ENCODE assay signal across 17 cellular contexts in the genomic region with DNA sequence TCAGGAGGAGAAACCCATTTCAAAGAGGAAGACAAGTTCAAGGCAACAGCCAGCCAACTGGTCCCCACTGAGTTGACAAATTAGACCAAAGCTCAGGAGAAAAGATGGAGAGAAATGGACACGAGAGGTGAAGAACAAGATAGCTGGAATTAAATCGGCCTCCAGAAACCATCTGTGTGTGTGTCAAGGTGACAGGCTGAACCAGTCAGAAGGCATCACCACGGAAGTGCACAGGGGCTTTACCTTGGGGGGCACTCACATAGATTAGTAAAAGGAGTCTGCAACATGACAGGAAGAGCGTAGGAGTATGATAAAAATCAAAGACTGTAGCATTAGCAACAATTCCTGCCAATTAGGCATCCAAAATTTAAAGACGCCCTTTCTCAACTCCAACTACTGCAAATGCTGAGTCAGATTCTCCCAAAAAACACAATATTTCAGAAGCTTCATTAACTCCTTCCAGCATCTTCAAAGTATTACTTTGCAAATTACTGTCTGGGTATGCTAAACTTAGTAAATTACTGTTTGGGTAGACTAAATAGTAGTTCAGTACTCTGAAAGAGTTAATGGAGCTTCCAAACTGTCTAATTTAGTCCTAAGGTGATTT.
A peak's percentile ranks its signal among the peaks of the same experiment; 100 is the strongest.
DNase-seq lines count a peak whose midpoint lies in the region; ATAC-seq, FAIRE-seq and TF ChIP-seq lines count a peak whose summit lies in the region.
"Had no signal": no experiment of that assay in that cellular context is flagged by ENCODE, and none has a peak within 500 bp of the region (broad histone marks: within the 10 kb centered on the region; RNA-seq: fewer than 3 reads in every experiment).

No MANE protein-coding gene starts in this region.

- no peak overlapping the region for H2AK5ac ChIP-seq in trophoblast cell (ENCODE audit: low read length)

- FAIRE-seq in GM12892 (lab: Jason Lieb, UNC), result peak; percentile 87
- FAIRE-seq: GM12878, TTC549 had no signal

- POLR2A ChIA-PET in activated CD4-positive, alpha-beta T cell treated with anti-CD3 and anti-CD28 coated beads for 36 hours (lab: Charles Lee), result interaction anchor here (0.5 to 0.8 kb wide), 2 partner anchors 24 to 114 kb away, joined by 3 to 4 read pairs; no protein-coding TSS in a partner anchor

- DNase-seq in activated CD4-positive, alpha-beta T cell treated with anti-CD3 and anti-CD28 coated beads for 36 hours, result peak; percentile 61
- DNase-seq in activated CD4-positive, alpha-beta T cell treated with anti-CD3 and anti-CD28 coated beads, Interleukin-2, amount 50 U/mL, for 1 hour, result no peak
- no peak for DNase-seq in GM12892 (ENCODE audit: insufficient read length)
- peak; percentile 55 to 60 for DNase-seq in activated T-cell treated with anti-CD3 and anti-CD28 coated beads, Interleukin-2, amount 50 U/mL, for 48 hours
- DNase-seq in trophoblast cell, result no peak
- no peak for DNase-seq in GM10266 (ENCODE audit: extremely low spot score)
- DNase-seq: 8988T, hypothalamus, Kasumi-1, NCI-H1417 treated with DMSO at 0.1 percent for 48 hours, NCI-H345, testis had no signal

- H3K27ac ChIP-seq in trophoblast cell (ENCODE audit: low read depth, low read length), result no peak overlapping the region
- H3K27ac ChIP-seq: testis had no signal

- H3K9ac ChIP-seq in trophoblast cell (ENCODE audit: low read length), result no peak overlapping the region

- H3K4ac ChIP-seq in trophoblast cell (ENCODE audit: low read depth, low read length), result peak overlapping the region; percentile 73

- ATAC-seq in activated CD4-positive, alpha-beta T cell treated with anti-CD3 and anti-CD28 coated beads for 36 hours, result peak; percentile 54
- ATAC-seq in HG02642 (IDR thresholded peaks at IDR 0.05; ENCODE audit: poor library complexity, unreplicated experiment) (no peak), HG02981 (IDR thresholded peaks at IDR 0.05; ENCODE audit: unreplicated experiment) (no peak)
- ATAC-seq: GM12878 had no signal

- no peak overlapping the region for H3K4me3 ChIP-seq in trophoblast cell (ENCODE audit: low read depth, low read length)
- H3K4me3 ChIP-seq: GM12878, testis had no signal

- H4K12ac ChIP-seq in trophoblast cell (ENCODE audit: low read depth, low read length), result no peak overlapping the region

- H3K9me3 Mint-ChIP-seq in activated CD4-positive, alpha-beta T cell treated with anti-CD3 and anti-CD28 coated beads for 36 hours (ENCODE audit: low read depth), result no peaks in the 10 kb centered on the region

- H3K18ac ChIP-seq in trophoblast cell (ENCODE audit: low read length), result no peak overlapping the region

- peaks cover 8 to 22% of the 10 kb centered on the region in 2 experiments for H3K4me1 ChIP-seq in trophoblast cell (ENCODE audit: control insufficient read depth in 1 of 2, insufficient read depth in 2 of 2, low read length in 2 of 2)

- TF ChIP-seq CTCF in GM10266 (IDR thresholded peaks at IDR 0.05; ENCODE audit: control insufficient read depth, insufficient read depth, low read depth, missing control alignments), result no peak

- no peak overlapping the region for H4K91ac ChIP-seq in trophoblast cell (ENCODE audit: low read depth, low read length)

- WGBS in trophoblast cell (ENCODE audit: extremely low coverage, insufficient coverage, insufficient read length), result no CpG with 5 or more reads among the region's 5 CpGs

- H2BK5ac ChIP-seq in trophoblast cell (ENCODE audit: low read depth, low read length, poor library complexity), result no peak overlapping the region

- no peak overlapping the region for H2AFZ ChIP-seq in trophoblast cell (ENCODE audit: insufficient read depth, low read length, poor library complexity)

- H2BK12ac ChIP-seq in trophoblast cell (ENCODE audit: low read length), result no peak overlapping the region

- H3K36me3 Mint-ChIP-seq in activated CD4-positive, alpha-beta T cell treated with anti-CD3 and anti-CD28 coated beads for 36 hours (ENCODE audit: low read depth), result peaks cover 7% of the 10 kb centered on the region

- no peak overlapping the region for H4K8ac ChIP-seq in trophoblast cell (ENCODE audit: low read depth, low read length)

- no peaks in the 10 kb centered on the region for H3K36me3 ChIP-seq in trophoblast cell (ENCODE audit: control insufficient read depth in 1 of 2, insufficient read depth in 2 of 2, low read length in 2 of 2)

- intact Hi-C loops in activated CD4-positive, alpha-beta T cell treated with anti-CD3 and anti-CD28 coated beads for 36 hours (cut with DNase I, micrococcal nuclease), result no loop called here

- peak overlapping the region; percentile 89 for H3K27ac Mint-ChIP-seq in activated CD4-positive, alpha-beta T cell treated with anti-CD3 and anti-CD28 coated beads for 36 hours

- no peaks in the 10 kb centered on the region for H3K27me3 Mint-ChIP-seq in activated CD4-positive, alpha-beta T cell treated with anti-CD3 and anti-CD28 coated beads for 36 hours

- no peak overlapping the region for H2BK120ac ChIP-seq in trophoblast cell (ENCODE audit: insufficient read depth, low read length, poor library complexity)

- peak overlapping the region; percentile 57 for H3K4me3 Mint-ChIP-seq in activated CD4-positive, alpha-beta T cell treated with anti-CD3 and anti-CD28 coated beads for 36 hours
- H3K4me3 Mint-ChIP-seq: CD14-positive monocyte had no signal

- peaks cover 10% of the 10 kb centered on the region for H3K79me2 ChIP-seq in trophoblast cell (ENCODE audit: control insufficient read depth, insufficient read depth, low read length, poor library complexity)

- H3K14ac ChIP-seq in trophoblast cell (ENCODE audit: low read length), result no peak overlapping the region

- H3K23ac ChIP-seq in trophoblast cell (ENCODE audit: low read length), result no peak overlapping the region

- no peak for TF ChIP-seq POLR2A in GM12892 (IDR thresholded peaks at IDR 0.05; ENCODE audit: low read depth, low read length)

- H3K4me2 ChIP-seq in trophoblast cell (ENCODE audit: low read length), result no peak overlapping the region

- H3K27me3 ChIP-seq in trophoblast cell (ENCODE audit: insufficient read depth, low read length), result no peaks in the 10 kb centered on the region
- H3K27me3 ChIP-seq: testis had no signal

- no peaks in the 10 kb centered on the region for H3K9me3 ChIP-seq in trophoblast cell (ENCODE audit: insufficient read depth, low read depth, low read length)
- H3K9me3 ChIP-seq: testis had no signal

- CTCF ChIA-PET in activated CD4-positive, alpha-beta T cell treated with anti-CD3 and anti-CD28 coated beads for 36 hours (lab: Charles Lee), result interaction anchor here (1.0 to 1.4 kb wide), 3 partner anchors 9 to 36 kb away, joined by 3 to 5 read pairs (median 3); no protein-coding TSS in a partner anchor

- peaks cover 91% of the 10 kb centered on the region for H3K4me1 Mint-ChIP-seq in activated CD4-positive, alpha-beta T cell treated with anti-CD3 and anti-CD28 coated beads for 36 hours

- H3K79me1 ChIP-seq in trophoblast cell (ENCODE audit: low read length), result peaks cover 5% of the 10 kb centered on the region

Comparison
In these comparisons a context has a peak if more than half of its experiments do, and no peak if none do; other contexts are left out.
1. DNase-seq: peak in activated CD4-positive, alpha-beta T cell treated with anti-CD3 and anti-CD28 coated beads for 36 hours (single experiment) and activated T-cell treated with anti-CD3 and anti-CD28 coated beads, Interleukin-2, amount 50 U/mL, for 48 hours (2 of 2); none in activated CD4-positive, alpha-beta T cell treated with anti-CD3 and anti-CD28 coated beads, Interleukin-2, amount 50 U/mL, for 1 hour (single experiment), GM12892 (single experiment), trophoblast cell (0 of 2) and GM10266 (single experiment).